8 cellular contexts compared by ENCODE assay signal in the genomic region with DNA sequence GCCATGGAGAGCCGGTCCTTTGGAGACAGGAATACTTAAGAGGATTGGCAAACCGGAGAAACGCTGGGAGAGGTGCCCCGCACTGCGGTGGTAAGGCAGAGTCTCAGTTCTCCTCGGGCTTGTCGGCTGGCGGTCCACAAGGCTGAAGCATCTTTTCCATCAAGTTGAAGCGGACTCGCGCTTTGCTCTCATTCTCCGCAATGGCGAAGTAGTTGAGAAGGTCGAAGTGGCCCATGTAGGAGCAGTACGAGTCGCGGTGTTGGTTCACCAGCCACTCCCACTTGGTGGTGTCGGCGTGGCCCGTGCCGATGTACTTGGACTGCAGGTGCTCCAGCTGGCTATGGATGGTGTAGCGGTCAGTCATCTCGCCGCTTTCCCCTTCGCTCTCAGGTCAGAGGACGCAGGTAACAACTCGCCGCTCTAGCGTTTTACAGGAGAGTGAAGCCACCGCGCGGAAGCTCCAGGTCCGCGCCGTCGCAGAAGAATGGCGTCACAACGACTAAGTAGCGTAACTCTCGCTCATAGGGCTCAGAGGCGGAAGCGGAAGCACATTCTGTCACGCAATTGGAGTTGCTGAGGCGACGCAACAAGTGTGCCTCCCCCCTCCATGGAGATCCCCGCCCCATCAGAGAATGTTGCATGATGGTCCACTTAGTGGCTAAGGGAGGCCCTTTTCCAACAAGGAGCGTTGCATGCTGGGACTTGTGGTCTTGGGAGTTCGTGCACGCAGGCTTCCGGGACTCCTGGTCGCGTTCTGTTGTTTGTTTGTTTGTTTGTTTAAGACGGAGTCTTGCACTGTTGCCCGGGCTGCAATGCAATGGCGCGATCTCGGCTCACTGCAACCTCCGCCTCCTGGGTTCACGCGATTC. TPM values are rescaled to one million over a fixed set of nuclear protein-coding genes. Genes with fewer than 3 reads are reported as not detected.
DNase-seq lines count a peak whose midpoint lies in the region; ATAC-seq, FAIRE-seq and TF ChIP-seq lines count a peak whose summit lies in the region.

A gene (minus strand): TSS at position 440 of the 869 bp plus-strand sequence. CDS start 76 bp downstream, at position 364.

- peaks cover 4 to 9% of the 10 kb centered on the region in 2 donors for H3K4me1 ChIP-seq in kidney (ENCODE audit: control insufficient read depth in 1 of 2, insufficient read depth in 1 of 2, low read depth in 1 of 2, low read length in 2 of 2)

- DNase-seq in Ammon's horn (ENCODE audit: low spot score) (peak; percentile 100), GM19238 (ENCODE audit: insufficient read length, low spot score) (peak; percentile 70), NCI-H524 (lab: John Stamatoyannopoulos, UW) (peak; percentile 100), choroid plexus epithelial cell (ENCODE audit: low read depth) (peak; percentile 100), kidney (peak; percentile 99)
- peak; percentile 98 for DNase-seq in activated CD4-positive, alpha-beta T cell treated with anti-CD3 and anti-CD28 coated beads for 36 hours
- DNase-seq in stimulated activated CD4-positive, alpha-beta T cell treated with anti-CD3 and anti-CD28 coated beads, Interleukin-15, amount 100 ng/mL, for 24 hours, result peak; percentile 98

- peaks cover 22% of the 10 kb centered on the region for H3K4me1 Mint-ChIP-seq in activated CD4-positive, alpha-beta T cell treated with anti-CD3 and anti-CD28 coated beads for 36 hours

- no peaks in the 10 kb centered on the region for H3K27me3 Mint-ChIP-seq in activated CD4-positive, alpha-beta T cell treated with anti-CD3 and anti-CD28 coated beads for 36 hours

- peak within 1 kb of the TSS; percentile 68 to 96 for H3K9ac ChIP-seq in kidney (ENCODE audit: low read length in 2 of 2)

- ATAC-seq in HG03442 (IDR thresholded peaks at IDR 0.05; ENCODE audit: unreplicated experiment), result peak; percentile 96
- ATAC-seq in activated CD4-positive, alpha-beta T cell treated with anti-CD3 and anti-CD28 coated beads for 36 hours, result peak; percentile 97

- POLR2A ChIA-PET in activated CD4-positive, alpha-beta T cell treated with anti-CD3 and anti-CD28 coated beads for 36 hours (lab: Charles Lee), result interaction anchor here (1.3 to 3.1 kb wide), 3 partner anchors 31 to 121 kb away, joined by 5 to 10 read pairs (median 6); no protein-coding TSS in a partner anchor

- peak within 1 kb of the TSS; percentile 91 for H3K27ac Mint-ChIP-seq in activated CD4-positive, alpha-beta T cell treated with anti-CD3 and anti-CD28 coated beads for 36 hours

- peaks cover 9% of the 10 kb centered on the region for H3K36me3 Mint-ChIP-seq in activated CD4-positive, alpha-beta T cell treated with anti-CD3 and anti-CD28 coated beads for 36 hours (ENCODE audit: low read depth)

- intact Hi-C loops in activated CD4-positive, alpha-beta T cell treated with anti-CD3 and anti-CD28 coated beads for 36 hours (cut with DNase I, micrococcal nuclease), result loop anchor here (1.0 to 5.0 kb wide), 8 partner anchors 31 to 645 kb away; a partner anchor contains a TSS
- intact Hi-C loops in kidney (cut with DNase I), result no loop called here

- H3K36me3 ChIP-seq in kidney (ENCODE audit: control insufficient read depth in 1 of 2, insufficient read depth in 2 of 2, low read length in 2 of 2), result no peaks in the 10 kb centered on the region

- TF ChIP-seq CTCF in choroid plexus epithelial cell (conservative IDR thresholded peaks at IDR 0.05; ENCODE audit: low read depth, low read length) (no peak), kidney (IDR thresholded peaks at IDR 0.05; ENCODE audit: borderline replicate concordance, extremely low read depth, insufficient read depth) (peak; percentile 36)

- FAIRE-seq in kidney (lab: Jason Lieb, UNC), result peak; percentile 96

- CTCF ChIA-PET in activated CD4-positive, alpha-beta T cell treated with anti-CD3 and anti-CD28 coated beads for 36 hours (lab: Charles Lee), result interaction anchor here (1.1 to 2.9 kb wide), 4 partner anchors 36 to 251 kb away, joined by 3 to 17 read pairs (median 4); no protein-coding TSS in a partner anchor

- H3K4me3 ChIP-seq in choroid plexus epithelial cell (ENCODE audit: low read depth, low read length), result peak within 1 kb of the TSS; percentile 97
- H3K4me3 ChIP-seq in kidney (ENCODE audit: low read length in 2 of 2), result peak within 1 kb of the TSS; percentile 93 to 97

- no peaks in the 10 kb centered on the region for H3K9me3 Mint-ChIP-seq in activated CD4-positive, alpha-beta T cell treated with anti-CD3 and anti-CD28 coated beads for 36 hours (ENCODE audit: low read depth)

- no peaks in the 10 kb centered on the region for H3K9me3 ChIP-seq in kidney (ENCODE audit: control insufficient read depth in 1 of 2, low read length in 2 of 2)

- peak within 1 kb of the TSS; percentile 83 to 86 for H3K27ac ChIP-seq in kidney (ENCODE audit: low read depth in 2 of 2, low read length in 2 of 2)

- peak within 1 kb of the TSS; percentile 84 for H3K4me3 Mint-ChIP-seq in activated CD4-positive, alpha-beta T cell treated with anti-CD3 and anti-CD28 coated beads for 36 hours

RNA-seq across cellular contexts. Expression of the gene that starts here (rescaled TPM):
- 100 to 1,000 TPM; 152 to 164 TPM for total RNA-seq in activated CD4-positive, alpha-beta T cell treated with anti-CD3 and anti-CD28 coated beads for 36 hours
- 101 TPM for total RNA-seq in kidney
- polyA plus RNA-seq in kidney (ENCODE audit: insufficient read depth, low read depth, low replicate concordance), result 420 TPM

Comparison
In these comparisons a context has a peak if more than half of its experiments do, and no peak if none do; other contexts are left out.
1. Peak in every context shown above with its lines: DNase-seq, ATAC-seq, H3K4me3 ChIP-seq and H3K27ac ChIP-seq.